In genomic region chr3:98732239-98733054, GRCh38 we compare ENCODE assay signal across 8 cellular contexts. TPM values are rescaled to one million over a fixed set of nuclear protein-coding genes. Genes with fewer than 3 reads are reported as not detected.
DNase-seq lines count a peak whose midpoint lies in the region; ATAC-seq, FAIRE-seq and TF ChIP-seq lines count a peak whose summit lies in the region.

No MANE protein-coding gene starts in this region.

- H3K9me3 ChIP-seq in K562 (replicated peaks; ENCODE audit: control insufficient read depth, insufficient read depth, low read depth, low read length) (no peaks in the 10 kb centered on the region), iPS DF 6.9 (ENCODE audit: control insufficient read depth, insufficient read depth, low read length) (no peaks in the 10 kb centered on the region)

- POLR2A ChIA-PET in K562 (lab: Yijun Ruan, JAX), result no interaction called here

- H3K27ac ChIP-seq in ACC112 (ENCODE audit: low read depth, low read length) (0 out of 2 replicates have a peak overlapping the region, but pooled peaks have one; percentile 0), K562 (ENCODE audit: extremely low read depth, low read depth, low read length) (no peak overlapping the region), iPS DF 6.9 (ENCODE audit: low read length) (no peak overlapping the region), rectal smooth muscle tissue (ENCODE audit: low read depth, low read length) (peak overlapping the region; percentile 45)

- peaks cover 24% of the 10 kb centered on the region for H3K4me1 ChIP-seq in ACC112 (ENCODE audit: control insufficient read depth, insufficient read depth, low read length, unreplicated experiment)
- H3K4me1 ChIP-seq in K562 (replicated peaks in 1 of 2; ENCODE audit: control insufficient read depth in 2 of 2, insufficient read depth in 2 of 2, low read length in 2 of 2), result peaks cover 0 to 11% of the 10 kb centered on the region in 2 experiments; a peak in 2 of 5 replicates
- H3K4me1 ChIP-seq in iPS DF 6.9 (ENCODE audit: control insufficient read depth, insufficient read depth, low read length), result no peaks in the 10 kb centered on the region; the same call in 1 of the 2 replicates
- H3K4me1 ChIP-seq in rectal smooth muscle tissue (ENCODE audit: control insufficient read depth, insufficient read depth, low read length), result peaks cover 7% of the 10 kb centered on the region

- peak; percentile 57 for DNase-seq in NCI-H524 treated with DMSO at 0.1 percent for 48 hours (lab: John Stamatoyannopoulos, UW)
- DNase-seq in K562 (ENCODE audit: extremely low read depth in 1 of 4, low spot score in 3 of 4), result no peak
- no peak for DNase-seq in iPS DF 6.9 (ENCODE audit: low read depth, low spot score)
- no peak for DNase-seq in NCI-H1930 (lab: John Stamatoyannopoulos, UW)

- no peak for TF ChIP-seq POLR2A in K562 (conservative IDR thresholded peaks at IDR 0.05)

- no peaks in the 10 kb centered on the region for H3K9me1 ChIP-seq in K562 (ENCODE audit: control insufficient read depth, insufficient read depth, low read length)

- FAIRE-seq in K562 (lab: Jason Lieb, UNC), result no peak

- no peak for TF ChIP-seq RAD21 in K562 (CRISPR knock-in tag; conservative IDR thresholded peaks at IDR 0.05 in 1 of 2, IDR thresholded peaks at IDR 0.05 in 1 of 2)

- in situ Hi-C loops in K562 (cut with MboI), result no loop called here

- TF ChIP-seq CTCF in GM12875 (IDR thresholded peaks at IDR 0.05; ENCODE audit: borderline replicate concordance, insufficient read depth, low read depth, low read length), result no peak
- TF ChIP-seq CTCF in K562 (IDR thresholded peaks at IDR 0.05 in 2 of 3, conservative IDR thresholded peaks at IDR 0.05 in 1 of 3; ENCODE audit: insufficient read depth in 2 of 3, low read depth in 1 of 3, low read length in 3 of 3), result no peak

- H3K27me3 ChIP-seq in ACC112 (ENCODE audit: insufficient read depth, low read length) (no peaks in the 10 kb centered on the region), K562 (ENCODE audit: control insufficient read depth in 2 of 2, insufficient read depth in 2 of 2, low read length in 2 of 2) (peaks cover 9 to 15% of the 10 kb centered on the region in 2 experiments; a peak in 4 of 5 replicates), iPS DF 6.9 (ENCODE audit: control insufficient read depth, insufficient read depth, low read length) (peaks cover 5% of the 10 kb centered on the region; the same call in 1 of the 2 replicates), rectal smooth muscle tissue (ENCODE audit: control insufficient read depth, insufficient read depth, low read length) (peaks cover 2% of the 10 kb centered on the region)

- H3K4me3 ChIP-seq in ACC112 (ENCODE audit: low read depth, low read length) (peak overlapping the region; percentile 87), GM12875 (ENCODE audit: low read depth, low read length) (peak overlapping the region; percentile 85), K562 (no peak overlapping the region), iPS DF 6.9 (ENCODE audit: low read length) (peak overlapping the region; percentile 70), rectal smooth muscle tissue (ENCODE audit: low read length) (peak overlapping the region; percentile 68)

- ATAC-seq in HG02870 (IDR thresholded peaks at IDR 0.05; ENCODE audit: unreplicated experiment), result peak; percentile 47
- ATAC-seq in K562, result peak; percentile 42; the same call in 1 of the 3 replicates

- H3K9ac ChIP-seq in K562 (ENCODE audit: insufficient read depth in 1 of 2, low read depth in 2 of 2, low read length in 2 of 2), result no peak overlapping the region
- H3K9ac ChIP-seq in rectal smooth muscle tissue (ENCODE audit: low read length), result no peak overlapping the region

- 17% methylated on average over 23 of the region's 80 CpGs for WGBS in K562 (ENCODE audit: insufficient coverage, low coverage, missing lambda C conversion rate)
- WGBS in iPS DF 6.9 (ENCODE audit: insufficient coverage, insufficient read length), result no CpG with 5 or more reads among the region's 80 CpGs

- H2AFZ ChIP-seq in ACC112 (ENCODE audit: low read length, unreplicated experiment), result peak overlapping the region; percentile 89
- H2AFZ ChIP-seq in K562 (ENCODE audit: low read depth, low read length), result no peak overlapping the region

- peaks cover 34% of the 10 kb centered on the region for H3K79me2 ChIP-seq in ACC112 (ENCODE audit: control insufficient read depth, insufficient read depth, low read length, unreplicated experiment)
- H3K79me2 ChIP-seq in K562 (ENCODE audit: control insufficient read depth, insufficient read depth, low read length), result no peaks in the 10 kb centered on the region

- BruUV-seq in K562 (replicated peaks; lab: Mats Ljungman, UMichigan), result no TSS peak

- H3K36me3 ChIP-seq in ACC112 (ENCODE audit: insufficient read depth, low read length) (no peaks in the 10 kb centered on the region), K562 (ENCODE audit: control insufficient read depth, insufficient read depth, low read length) (no peaks in the 10 kb centered on the region), iPS DF 6.9 (ENCODE audit: control insufficient read depth, insufficient read depth, low read length) (no peaks in the 10 kb centered on the region), rectal smooth muscle tissue (ENCODE audit: control insufficient read depth, insufficient read depth, low read length) (no peaks in the 10 kb centered on the region)

- intact Hi-C loops in K562 (cut with micrococcal nuclease), result no loop called here

- CTCF ChIA-PET in K562 (lab: Yijun Ruan, JAX; ENCODE audit: low intra/inter-chr PET ratio), result no interaction called here

- no peak for TF ChIP-seq EP300 in K562 (IDR thresholded peaks at IDR 0.05; ENCODE audit: low read length)

- H3K4me2 ChIP-seq in K562 (ENCODE audit: insufficient read depth, low read length), result no peak overlapping the region

- no peaks in the 10 kb centered on the region for H4K20me1 ChIP-seq in K562 (replicated peaks; ENCODE audit: control insufficient read depth, insufficient read depth, low read length)

RNA-seq across cellular contexts. Expression of gene ST3GAL6, which starts 30.7 kb away (rescaled TPM):
- not detected in 2 replicates for total RNA-seq in K562 (2011; cell fraction: chromatin; rRNA removed; ENCODE audit: low replicate concordance)
- total RNA-seq in K562 (2011; cell fraction: nucleolus; rRNA removed), result not detected in 2 replicates
- total RNA-seq in K562 (2011; cell fraction: nucleoplasm; rRNA removed), result not detected in 2 replicates
- total RNA-seq in K562 (2014; rRNA removed) (not detected in 2 replicates), K562 (2014; rRNA removed; fragmentation: Illumina TruSeq; extraction: Trizol) (not detected in 2 replicates), K562 (2015; rRNA removed; fragmentation: Illumina TruSeq; extraction: Trizol) (not detected in 2 replicates), K562 (2021) (not detected in 2 replicates)
- polyA plus RNA-seq in K562 (2011; rRNA removed) (not detected in 2 replicates), K562 (2014; fragmentation: Illumina TruSeq; extraction: Trizol) (not detected in 2 replicates), K562 (2014; fragmentation: Nextera tagmentation; extraction: Ambion mirVana) (under 1 TPM in 1 of 2 experiments, not detected in 1; 0.14 TPM), K562 (2014; rRNA removed) (not detected in 2 replicates)
- polyA plus RNA-seq in K562 (2011; cell fraction: cytosol; rRNA removed), result not detected in 2 replicates
- polyA plus RNA-seq in K562 (2011; cell fraction: nucleus; rRNA removed), result not detected in 2 replicates
- polyA plus RNA-seq in K562 (2012), result 0.03 and 0.08 TPM in 2 replicates
- polyA minus RNA-seq in K562 (2011; rRNA and poly(A)+ RNA removed), result not detected in 2 replicates
- not detected in 2 replicates for polyA minus RNA-seq in K562 (2011; cell fraction: cytosol; rRNA and poly(A)+ RNA removed)
- polyA minus RNA-seq in K562 (2011; cell fraction: nucleus; rRNA and poly(A)+ RNA removed), result not detected in 2 replicates

Comparison
In these comparisons a context has a peak if more than half of its experiments do, and no peak if none do; other contexts are left out.
1. H3K27ac ChIP-seq: peak in ACC112 (single experiment) and rectal smooth muscle tissue (single experiment); none in K562 (single experiment) and iPS DF 6.9 (single experiment).